8 cellular contexts compared by ENCODE assay signal in the genomic region with DNA sequence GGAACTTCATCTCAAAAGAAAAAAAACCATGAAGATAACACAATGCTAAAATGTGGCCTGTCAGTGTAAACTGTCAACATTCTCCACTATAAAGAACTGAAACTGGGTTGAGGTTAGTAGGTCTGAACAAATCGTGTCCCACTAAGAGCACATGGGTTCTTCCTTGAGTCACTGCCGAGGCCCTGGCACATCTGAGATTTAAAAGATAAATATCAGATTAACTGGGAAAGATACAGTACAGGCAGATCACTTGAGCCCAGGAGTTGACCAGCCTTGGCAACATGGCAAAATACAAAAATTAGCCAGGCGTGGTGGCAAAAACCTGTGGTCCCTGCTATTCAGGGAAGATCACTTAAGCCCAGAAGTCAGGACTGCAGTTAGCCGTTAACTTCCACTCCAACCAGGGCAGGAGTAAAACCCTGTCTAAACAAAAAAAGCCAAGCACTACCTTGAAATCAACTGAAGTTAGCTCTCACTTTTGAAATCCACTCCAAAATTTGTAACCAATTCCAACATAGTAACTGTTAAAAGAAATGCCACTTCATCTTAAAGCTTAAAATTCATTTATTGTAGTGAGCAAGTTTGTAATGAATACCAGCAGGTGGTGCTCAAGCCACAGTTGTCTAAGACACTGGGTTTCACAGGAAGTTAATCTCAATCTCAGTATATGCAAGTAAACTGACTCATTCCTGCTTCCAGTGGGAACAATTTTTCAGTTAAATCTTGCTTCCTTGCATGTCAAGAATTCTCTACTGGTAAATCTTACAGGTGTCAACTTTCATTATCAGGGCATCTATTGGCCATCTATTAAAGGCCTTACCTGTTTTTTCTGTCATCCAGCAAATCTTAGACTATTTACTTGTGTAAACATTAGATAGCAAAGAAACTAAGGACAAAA. TPM values are rescaled to one million over a fixed set of nuclear protein-coding genes. Genes with fewer than 3 reads are reported as not detected.
DNase-seq lines count a peak whose midpoint lies in the region; ATAC-seq and TF ChIP-seq lines count a peak whose summit lies in the region.

No MANE protein-coding gene starts in this region.

- peaks cover 36 to 64% (median 47%) of the 10 kb centered on the region in 4 donors for H3K4me1 Mint-ChIP-seq in CD4-positive, alpha-beta memory T cell
- H3K4me1 Mint-ChIP-seq in neural crest cell = peaks cover 48% of the 10 kb centered on the region

- CTCF ChIA-PET in CD4-positive, alpha-beta memory T cell (lab: Charles Lee; ENCODE audit: partially characterized antibody) = interaction anchor here (0.7 to 7.8 kb wide), 36 partner anchors 9 to 218 kb away, joined by 3 to 222 read pairs (median 5); a partner anchor contains a TSS

- H3K4me1 ChIP-seq in CD4-positive, alpha-beta memory T cell (ENCODE audit: insufficient read depth, low read length) = peaks cover 55% of the 10 kb centered on the region
- H3K4me1 ChIP-seq in fibroblast of lung (ENCODE audit: control insufficient read depth, extremely low read depth, insufficient read depth, low read length) = peaks cover 6% of the 10 kb centered on the region

- ATAC-seq in GM18858 (IDR thresholded peaks at IDR 0.05; ENCODE audit: unreplicated experiment) (peak; percentile 32), HG03064 (IDR thresholded peaks at IDR 0.05; ENCODE audit: low read depth, unreplicated experiment) (peak; percentile 46)

- H3K4me2 ChIP-seq in fibroblast of lung (ENCODE audit: extremely low read depth, insufficient read depth, low read length) = peak overlapping the region; percentile 44

- intact Hi-C loops in CD4-positive, alpha-beta memory T cell (cut with micrococcal nuclease) = loop anchor here (1.0 kb wide), 4 partner anchors 95 to 218 kb away; a partner anchor contains a TSS

- peak overlapping the region in 6 of 8 donors; percentile 17 to 83 (median 25) for H3K4me3 Mint-ChIP-seq in CD4-positive, alpha-beta memory T cell
- H3K4me3 Mint-ChIP-seq in neural crest cell = peak overlapping the region; percentile 86

- H3K27ac ChIP-seq in CD4-positive, alpha-beta memory T cell (ENCODE audit: low read depth, low read length) = peak overlapping the region; percentile 31
- peak overlapping the region; percentile 55 for H3K27ac ChIP-seq in fibroblast of lung (ENCODE audit: insufficient read depth, low read length)

- H3K36me3 Mint-ChIP-seq in CD4-positive, alpha-beta memory T cell = peaks cover 47 to 67% of the 10 kb centered on the region in 2 donors
- peaks cover 53% of the 10 kb centered on the region for H3K36me3 Mint-ChIP-seq in neural crest cell (ENCODE audit: low read depth)

- H3K9me3 Mint-ChIP-seq in CD4-positive, alpha-beta memory T cell = peaks cover 0 to 12% (median 0%) of the 10 kb centered on the region in 8 donors
- no peaks in the 10 kb centered on the region for H3K9me3 Mint-ChIP-seq in neural crest cell

- TF ChIP-seq CTCF in fibroblast of lung (conservative IDR thresholded peaks at IDR 0.05 in 1 of 2, IDR thresholded peaks at IDR 0.05 in 1 of 2; ENCODE audit: low read depth in 1 of 2, low read length in 2 of 2) = peak; percentile 51 to 52
- peak; percentile 77 for TF ChIP-seq CTCF in neural crest cell (conservative IDR thresholded peaks at IDR 0.05)

- POLR2A ChIA-PET in CD4-positive, alpha-beta memory T cell (lab: Charles Lee; ENCODE audit: partially characterized antibody) = interaction anchor here (0.6 to 13.1 kb wide), 17 partner anchors 8 to 138 kb away, joined by 3 to 316 read pairs (median 8); a partner anchor contains a TSS

- H3K27me3 ChIP-seq in CD4-positive, alpha-beta memory T cell (ENCODE audit: insufficient read depth, low read length) = no peaks in the 10 kb centered on the region
- H3K27me3 ChIP-seq in fibroblast of lung (ENCODE audit: control insufficient read depth, insufficient read depth, low read length) = no peaks in the 10 kb centered on the region

- peak; percentile 70 to 76 (median 72) for DNase-seq in CD4-positive, alpha-beta memory T cell
- DNase-seq in NCI-H446 treated with DMSO at 0.1 percent for 48 hours (lab: John Stamatoyannopoulos, UW) (peak; percentile 30), fibroblast of lung (ENCODE audit: low read depth in 2 of 2) (peak; percentile 80 to 91), neural crest cell (ENCODE audit: low read depth, low spot score) (no peak), D341Med (ENCODE audit: low spot score) (no peak)
- peak; percentile 38 for DNase-seq in activated CD8-positive, alpha-beta memory T cell treated with anti-CD3 and anti-CD28 coated beads, Interleukin-2, amount 50 U/mL, for 4 hours

- H3K27ac Mint-ChIP-seq in CD4-positive, alpha-beta memory T cell = peak overlapping the region; percentile 77 to 99 (median 90)
- no peak overlapping the region for H3K27ac Mint-ChIP-seq in neural crest cell (ENCODE audit: unreplicated experiment)

- H3K9me3 ChIP-seq in CD4-positive, alpha-beta memory T cell (ENCODE audit: control insufficient read depth in 1 of 2, low read length in 2 of 2) = no peaks in the 10 kb centered on the region
- H3K9me3 ChIP-seq in fibroblast of lung (ENCODE audit: control insufficient read depth, insufficient read depth, low read depth, low read length) = no peaks in the 10 kb centered on the region

- H3K4me3 ChIP-seq in CD4-positive, alpha-beta memory T cell (ENCODE audit: low read length in 2 of 2) = no peak overlapping the region
- H3K4me3 ChIP-seq in fibroblast of lung (replicated peaks in 1 of 4; ENCODE audit: control extremely low read depth in 1 of 4, insufficient read depth in 1 of 4, low read depth in 3 of 4, low read length in 4 of 4) = peak overlapping the region in 1 of 4 experiments; percentile 81

- peaks cover 39% of the 10 kb centered on the region for H3K36me3 ChIP-seq in CD4-positive, alpha-beta memory T cell (ENCODE audit: insufficient read depth, low read length)
- peaks cover 20% of the 10 kb centered on the region for H3K36me3 ChIP-seq in fibroblast of lung (ENCODE audit: control insufficient read depth, insufficient read depth, low read length)

- peaks cover 38% of the 10 kb centered on the region for H3K79me2 ChIP-seq in fibroblast of lung (ENCODE audit: control insufficient read depth, insufficient read depth, low read length)

- no peak overlapping the region for H2AFZ ChIP-seq in fibroblast of lung (ENCODE audit: low read length)

- H3K27me3 Mint-ChIP-seq in CD4-positive, alpha-beta memory T cell = no peaks in the 10 kb centered on the region
- peaks cover 50% of the 10 kb centered on the region for H3K27me3 Mint-ChIP-seq in neural crest cell (ENCODE audit: low read depth)

- no peak overlapping the region for H3K9ac ChIP-seq in fibroblast of lung (ENCODE audit: insufficient read depth, low read length)

- H4K20me1 ChIP-seq in fibroblast of lung (ENCODE audit: control insufficient read depth, extremely low read depth, insufficient read depth, low read length) = peaks cover 6% of the 10 kb centered on the region

RNA-seq across cellular contexts. Expression of a gene that starts 5.4 kb away (rescaled TPM):
- total RNA-seq in CD4-positive, alpha-beta memory T cell = over 10,000 TPM; 15,632 to 16,691 TPM
- over 10,000 TPM; 10,358 to 12,185 TPM for polyA plus RNA-seq in CD4-positive, alpha-beta memory T cell
- total RNA-seq in fibroblast of lung = 21,405 and 36,498 TPM in 2 replicates
- polyA plus RNA-seq in fibroblast of lung = 13,707 and 15,755 TPM in 2 replicates
- 10,377 and 11,755 TPM in 2 replicates for polyA plus RNA-seq in fibroblast of lung (2012)
- 8,762 and 9,002 TPM in 2 replicates for polyA minus RNA-seq in fibroblast of lung (ENCODE audit: low replicate concordance)
- total RNA-seq in neural crest cell = 11,869 and 11,975 TPM in 2 replicates

RNA-seq across cellular contexts. Expression of a gene that starts 53.9 kb away (rescaled TPM):
- total RNA-seq in CD4-positive, alpha-beta memory T cell = 10 to 100 TPM; 98.9 to 99.8 TPM
- 10 to 100 TPM; 31.7 to 40.9 TPM for polyA plus RNA-seq in CD4-positive, alpha-beta memory T cell
- total RNA-seq in fibroblast of lung (47.3 and 52.4 TPM in 2 replicates), neural crest cell (26.5 and 27.5 TPM in 2 replicates)
- polyA plus RNA-seq in fibroblast of lung = 21.5 and 24.2 TPM in 2 replicates
- polyA plus RNA-seq in fibroblast of lung (2012) = 13.8 and 15.5 TPM in 2 replicates
- polyA minus RNA-seq in fibroblast of lung (ENCODE audit: low replicate concordance) = 24.5 and 25.1 TPM in 2 replicates

Comparison
In these comparisons a context has a peak if more than half of its experiments do, and no peak if none do; other contexts are left out.
1. DNase-seq: peak in CD4-positive, alpha-beta memory T cell (5 of 5), NCI-H446 treated with DMSO at 0.1 percent for 48 hours (single experiment), activated CD8-positive, alpha-beta memory T cell treated with anti-CD3 and anti-CD28 coated beads, Interleukin-2, amount 50 U/mL, for 4 hours (single experiment) and fibroblast of lung (2 of 2); none in neural crest cell (single experiment) and D341Med (single experiment).